In the genomic region with DNA sequence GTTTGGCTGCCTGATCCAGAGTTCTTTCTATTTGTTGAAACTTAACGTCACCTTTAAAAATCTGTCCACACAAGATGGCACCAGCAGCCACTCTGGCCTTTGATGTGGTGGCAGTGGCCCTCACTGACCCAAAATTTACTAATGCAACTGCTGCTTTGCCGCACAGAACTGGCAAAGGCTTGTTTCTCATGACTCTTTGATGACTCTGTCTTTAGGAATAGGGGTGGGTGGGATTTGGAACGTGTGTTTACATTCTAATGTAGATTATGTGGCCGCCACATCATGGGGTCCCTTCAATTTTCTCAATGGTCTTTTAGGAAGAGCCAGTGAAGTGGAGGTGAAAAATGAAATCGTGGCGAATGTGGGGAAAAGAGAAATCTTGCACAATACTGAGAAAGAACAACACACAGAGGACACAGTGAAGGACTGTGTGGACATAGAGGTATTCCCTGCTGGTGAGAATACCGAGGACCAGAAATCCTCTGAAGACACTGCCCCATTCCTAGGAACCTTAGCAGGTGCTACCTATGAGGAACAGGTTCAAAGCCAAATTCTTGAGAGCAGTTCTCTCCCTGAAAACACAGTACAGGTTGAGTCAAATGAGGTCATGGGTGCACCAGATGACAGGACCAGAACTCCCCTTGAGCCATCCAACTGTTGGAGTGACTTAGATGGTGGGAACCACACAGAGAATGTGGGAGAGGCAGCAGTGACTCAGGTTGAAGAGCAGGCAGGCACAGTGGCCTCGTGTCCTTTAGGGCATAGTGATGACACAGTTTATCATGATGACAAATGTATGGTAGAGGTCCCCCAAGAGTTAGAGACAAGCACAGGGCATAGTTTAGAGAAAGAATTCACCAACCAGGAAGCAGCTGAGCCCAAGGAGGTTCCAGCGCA, we compare ENCODE assay signal across 8 cellular contexts. TPM values are rescaled to one million over a fixed set of nuclear protein-coding genes. Genes with fewer than 3 reads are reported as not detected.
DNase-seq lines count a peak whose midpoint lies in the region; ATAC-seq, FAIRE-seq and TF ChIP-seq lines count a peak whose summit lies in the region.
"Not testable (repeated sequence)": the region's sequence is repeated elsewhere in the genome, so short reads cannot be mapped to it uniquely, and the experiment has no call there.

No MANE protein-coding gene starts in this region.

- H3K4me2 ChIP-seq in IMR-90 (ENCODE audit: low read depth, low read length) = peak overlapping the region; percentile 47
- H3K4me2 ChIP-seq in H1 (ENCODE audit: insufficient read depth in 1 of 2, low read depth in 2 of 2, low read length in 2 of 2); keratinocyte (ENCODE audit: control insufficient read depth, extremely low read depth, insufficient read depth, low read depth, low read length): not testable (repeated sequence)

- H3K27ac ChIP-seq in IMR-90 (ENCODE audit: insufficient read depth, low read length) = peak overlapping the region; percentile 81
- not testable (repeated sequence) for H3K27ac ChIP-seq in H1 (ENCODE audit: low read depth, low read length); keratinocyte (ENCODE audit: control insufficient read depth, insufficient read depth, low read length)

- intact Hi-C loops in IMR-90 (cut with micrococcal nuclease) = not testable (repeated sequence)

- H2BK15ac ChIP-seq in IMR-90 (ENCODE audit: low read depth, low read length) = peak overlapping the region; percentile 95
- H2BK15ac ChIP-seq in H1 (ENCODE audit: low read length) = not testable (repeated sequence)

- peak overlapping the region; percentile 93 for H4K91ac ChIP-seq in IMR-90 (ENCODE audit: insufficient read depth, low read depth, low read length)
- H4K91ac ChIP-seq in H1 (replicated peaks; ENCODE audit: insufficient read length, low read length) = not testable (repeated sequence)

- H2AFZ ChIP-seq in IMR-90 (replicated peaks; ENCODE audit: low read length, poor library complexity) = peak overlapping the region; percentile 52
- H2AFZ ChIP-seq in H1 (ENCODE audit: low read length); keratinocyte (ENCODE audit: control insufficient read depth, low read length): not testable (repeated sequence)

- peak overlapping the region; percentile 87 for H3K4ac ChIP-seq in IMR-90 (ENCODE audit: low read depth, low read length)
- not testable (repeated sequence) for H3K4ac ChIP-seq in H1 (replicated peaks; ENCODE audit: insufficient read length, low read depth, low read length)

- peak overlapping the region; percentile 21 for H3K23ac ChIP-seq in IMR-90 (ENCODE audit: low read depth, low read length)
- H3K23ac ChIP-seq in H1 (ENCODE audit: insufficient read length) = not testable (repeated sequence)

- H3K9me1 ChIP-seq in IMR-90 (ENCODE audit: insufficient read depth, low read length) = peaks cover 25% of the 10 kb centered on the region
- not testable (repeated sequence) for H3K9me1 ChIP-seq in keratinocyte (ENCODE audit: control insufficient read depth, extremely low read depth, insufficient read depth, low read length)

- peak overlapping the region; percentile 77 for H4K5ac ChIP-seq in IMR-90 (ENCODE audit: low read depth, low read length)
- not testable (repeated sequence) for H4K5ac ChIP-seq in H1 (ENCODE audit: insufficient read length, low read depth, low read length)

- not testable (repeated sequence) for TF ChIP-seq CTCF in IMR-90 (conservative IDR thresholded peaks at IDR 0.05; ENCODE audit: low read depth, low read length); H1 (IDR thresholded peaks at IDR 0.05; ENCODE audit: control extremely low read depth in 1 of 3, insufficient read depth in 1 of 3, low read depth in 1 of 3, low read length in 3 of 3); keratinocyte (optimal IDR thresholded peaks at IDR 0.05 in 1 of 3, IDR thresholded peaks at IDR 0.05 in 1 of 3, conservative IDR thresholded peaks at IDR 0.05 in 1 of 3; ENCODE audit: extremely low read depth in 1 of 3, insufficient read depth in 2 of 3, low read length in 3 of 3)

- H3K56ac ChIP-seq in IMR-90 (ENCODE audit: extremely low read depth, insufficient read depth, low read length) = peak overlapping the region; percentile 29
- H3K56ac ChIP-seq in H1 (replicated peaks; ENCODE audit: insufficient read length, low read depth, low read length) = not testable (repeated sequence)

- peak overlapping the region; percentile 77 for H2AK9ac ChIP-seq in IMR-90 (replicated peaks; ENCODE audit: low read depth, low read length, poor library complexity)

- H3K27me3 ChIP-seq in IMR-90 (ENCODE audit: control insufficient read depth, insufficient read depth, low read length); H1 (replicated peaks in 1 of 4; ENCODE audit: control insufficient read depth in 3 of 4, extremely low read depth in 1 of 4, insufficient read depth in 3 of 4, low read length in 3 of 4); keratinocyte (ENCODE audit: control insufficient read depth, extremely low read depth, insufficient read depth, low read length): not testable (repeated sequence)

- DNase-seq in AG08395 (ENCODE audit: low spot score) = peak; percentile 7
- DNase-seq in EH (ENCODE audit: low read depth) = peak; percentile 38
- peak; percentile 96 for DNase-seq in IMR-90
- peak; percentile 45 for DNase-seq in activated CD8-positive, alpha-beta memory T cell treated with anti-CD3 and anti-CD28 coated beads for 24 hours
- peak; percentile 40 for DNase-seq in amniotic epithelial cell (ENCODE audit: low read depth)
- not testable (repeated sequence) for DNase-seq in H1 (ENCODE audit: low read depth in 1 of 2, low spot score in 2 of 2); keratinocyte (ENCODE audit: low read depth, low spot score)
- DNase-seq in stimulated activated CD4-positive, alpha-beta T cell treated with anti-CD3 and anti-CD28 coated beads, Interleukin-1b, Interleukin-23, amount 100 ng/mL, for 48 hours = peak; percentile 22

- H2AK5ac ChIP-seq in IMR-90 (ENCODE audit: low read depth, low read length) = peak overlapping the region; percentile 99
- H2AK5ac ChIP-seq in H1 (ENCODE audit: low read depth, low read length) = not testable (repeated sequence)

- peak overlapping the region; percentile 82 for H3K18ac ChIP-seq in IMR-90 (ENCODE audit: low read depth, low read length)
- H3K18ac ChIP-seq in H1 (ENCODE audit: extremely low read depth, low read length) = not testable (repeated sequence)

- peak; percentile 41; the same call in 1 of the 2 replicates for TF ChIP-seq POLR2A in IMR-90 (IDR thresholded peaks at IDR 0.05; ENCODE audit: low read depth, low read length)
- not testable (repeated sequence) for TF ChIP-seq POLR2A in H1 (IDR thresholded peaks at IDR 0.05; ENCODE audit: control extremely low read depth in 1 of 2, low read depth in 2 of 2, low read length in 2 of 2)

- POLR2A ChIA-PET in IMR-90 (lab: Charles Lee; ENCODE audit: unreplicated experiment); H1 (lab: Charles Lee; ENCODE audit: partially characterized antibody): not testable (repeated sequence)

- WGBS in IMR-90 (ENCODE audit: extremely low coverage in 2 of 2, insufficient read length in 1 of 2), 2 experiments = 43% methylated on average over 3 of the region's 9 CpGs; no CpG with 5 or more reads in 1 of the 2 experiments
- WGBS in H1 (ENCODE audit: extremely low coverage in 1 of 2, insufficient coverage in 1 of 2, insufficient read length in 1 of 2, insufficient replicate concordance in 2 of 2, low coverage in 1 of 2, low lambda C conversion rate in 2 of 2, missing lambda C conversion rate in 1 of 2), 2 experiments = 91% methylated on average over 9 of the region's 9 CpGs; no CpG with 5 or more reads in 1 of the 2 experiments

- CTCF ChIA-PET in IMR-90 (lab: Yijun Ruan, JAX) = not testable (repeated sequence)
- CTCF ChIA-PET in H1 (lab: Charles Lee; ENCODE audit: partially characterized antibody) = interaction anchor here (1.7 kb wide), 1 partner anchor 12 kb away, joined by 7 read pairs; no protein-coding TSS in a partner anchor

- ATAC-seq in IMR-90 (ENCODE audit: low read depth) = peak; percentile 69

- peak overlapping the region; percentile 63 to 76 for H4K8ac ChIP-seq in IMR-90 (ENCODE audit: low read depth in 2 of 2, low read length in 2 of 2)
- not testable (repeated sequence) for H4K8ac ChIP-seq in H1 (ENCODE audit: extremely low read depth, insufficient read depth, low read length)

- not testable (repeated sequence) for H3K9me3 ChIP-seq in IMR-90 (ENCODE audit: control insufficient read depth, insufficient read depth, low read length); H1 (ENCODE audit: insufficient read depth in 2 of 2, low read depth in 1 of 2, low read length in 1 of 2); keratinocyte (ENCODE audit: control insufficient read depth, low read depth, low read length)

- not testable (repeated sequence) for H2BK12ac ChIP-seq in H1 (ENCODE audit: low read depth, low read length)

- peaks cover 33% of the 10 kb centered on the region for H3K4me1 ChIP-seq in IMR-90 (ENCODE audit: control insufficient read depth, insufficient read depth, low read length)
- H3K4me1 ChIP-seq in H1 (replicated peaks in 1 of 4; ENCODE audit: control insufficient read depth in 3 of 4, insufficient read depth in 4 of 4, low read length in 3 of 4); keratinocyte (ENCODE audit: control insufficient read depth, extremely low read depth, insufficient read depth, low read length): not testable (repeated sequence)

- BruUV-seq in IMR-90 (replicated peaks; lab: Mats Ljungman, UMichigan) = not testable (repeated sequence)

- not testable (repeated sequence) for H3K23me2 ChIP-seq in H1 (ENCODE audit: low read depth, low read length)

- TF ChIP-seq RAD21 in IMR-90 (IDR thresholded peaks at IDR 0.05; ENCODE audit: low read length) = peak; percentile 13; the same call in 1 of the 2 replicates
- TF ChIP-seq RAD21 in H1 (IDR thresholded peaks at IDR 0.05 in 1 of 2, conservative IDR thresholded peaks at IDR 0.05 in 1 of 2; ENCODE audit: low read depth in 2 of 2, low read length in 2 of 2) = not testable (repeated sequence)

- in situ Hi-C loops in IMR-90 (cut with MboI; ENCODE audit: low sequenced_read_pairs) = not testable (repeated sequence)

- H3K79me1 ChIP-seq in IMR-90 (ENCODE audit: low read depth in 1 of 2, low read length in 2 of 2) = peaks cover 27 to 64% of the 10 kb centered on the region in 2 experiments
- not testable (repeated sequence) for H3K79me1 ChIP-seq in H1 (ENCODE audit: low read depth, low read length)

- dilution Hi-C loops in IMR-90 (cut with HindIII; ENCODE audit: low sequenced_read_pairs, unreplicated experiment); keratinocyte (cut with MboI; ENCODE audit: extremely low pct_ligation_motif_present, low sequenced_read_pairs): not testable (repeated sequence)

- not testable (repeated sequence) for TF ChIP-seq EP300 in H1 (IDR thresholded peaks at IDR 0.05; ENCODE audit: borderline replicate concordance in 1 of 2, low read depth in 2 of 2, low read length in 2 of 2)

- not testable (repeated sequence) for H3K9ac ChIP-seq in IMR-90 (ENCODE audit: low read depth, low read length); H1 (replicated peaks in 1 of 4; ENCODE audit: extremely low read depth in 1 of 4, low read depth in 3 of 4, low read length in 3 of 4); keratinocyte (ENCODE audit: control insufficient read depth, extremely low read depth, insufficient read depth, low read length)

- H3K36me3 ChIP-seq in IMR-90 (ENCODE audit: control insufficient read depth, insufficient read depth, low read length) (peaks cover 32% of the 10 kb centered on the region), H1 (ENCODE audit: control insufficient read depth in 2 of 4, insufficient read depth in 4 of 4, low read length in 3 of 4) (peaks cover 4 to 27% (median 14%) of the 10 kb centered on the region in 4 experiments; a peak in 6 of 8 replicates), keratinocyte (ENCODE audit: control insufficient read depth in 2 of 2, extremely low read depth in 1 of 2, insufficient read depth in 2 of 2, low read length in 2 of 2) (peaks cover 33 to 51% of the 10 kb centered on the region in 2 experiments)

- H4K20me1 ChIP-seq in IMR-90 (ENCODE audit: insufficient read depth, low read length); H1 (replicated peaks in 1 of 2; ENCODE audit: control insufficient read depth in 1 of 2, insufficient read depth in 2 of 2, low read length in 2 of 2); keratinocyte (ENCODE audit: control insufficient read depth, extremely low read depth, insufficient read depth, low read length): not testable (repeated sequence)

- peak; percentile 7 for FAIRE-seq in H1 (lab: Jason Lieb, UNC)
- peak; percentile 62 for FAIRE-seq in keratinocyte (lab: Jason Lieb, UNC)

- H3K79me2 ChIP-seq in H1 (ENCODE audit: control insufficient read depth in 1 of 2, insufficient read depth in 2 of 2, low read length in 2 of 2); keratinocyte (ENCODE audit: control insufficient read depth, insufficient read depth, low read length): not testable (repeated sequence)

- H3K4me3 ChIP-seq in IMR-90 (ENCODE audit: insufficient read depth, low read depth, low read length); H1 (ENCODE audit: extremely low read depth in 1 of 4, insufficient read depth in 2 of 4, low read depth in 3 of 4, low read length in 4 of 4); keratinocyte (ENCODE audit: control insufficient read depth in 2 of 3, extremely low read depth in 1 of 3, insufficient read depth in 2 of 3, low read depth in 1 of 3, low read length in 3 of 3): not testable (repeated sequence)

- H2BK120ac ChIP-seq in IMR-90 (ENCODE audit: low read depth, low read length) = peak overlapping the region; percentile 83
- not testable (repeated sequence) for H2BK120ac ChIP-seq in H1 (replicated peaks; ENCODE audit: low read depth, low read length)

- H2BK5ac ChIP-seq in IMR-90 (ENCODE audit: low read depth, low read length, poor library complexity, severe bottlenecking) = peak overlapping the region; percentile 97
- H2BK5ac ChIP-seq in H1 (ENCODE audit: low read depth, low read length) = not testable (repeated sequence)

- H3K14ac ChIP-seq in IMR-90 (replicated peaks; ENCODE audit: low read depth, low read length) = peak overlapping the region; percentile 67
- not testable (repeated sequence) for H3K14ac ChIP-seq in H1 (ENCODE audit: insufficient read length)

- peak overlapping the region; percentile 80 for H2BK20ac ChIP-seq in IMR-90 (ENCODE audit: low read depth, low read length)
- H2BK20ac ChIP-seq in H1 (ENCODE audit: low read length) = not testable (repeated sequence)

RNA-seq across cellular contexts. Expression of gene RBM44, which starts 36.0 kb away (rescaled TPM):
- total RNA-seq in IMR-90 (2012; rRNA removed) = 0.18 and 0.28 TPM in 2 replicates
- 0.14 TPM in 2 replicates for polyA plus RNA-seq in IMR-90 (2012; rRNA removed)
- not detected in 2 replicates for polyA plus RNA-seq in IMR-90 (2012; cell fraction: cytosol; rRNA removed)
- 0.04 and 0.73 TPM in 2 replicates for polyA plus RNA-seq in IMR-90 (2012; cell fraction: nucleus; rRNA removed; ENCODE audit: low replicate concordance)
- 0.21 and 0.43 TPM in 2 replicates for total RNA-seq in H1 (2021; fragmentation: NEBNext Ultra II Directional; extraction: Animal tissue kit (Norgen Biotek cat#: 25700))
- 0.05 and 0.12 TPM in 2 replicates for polyA plus RNA-seq in H1 (2011; rRNA removed)
- 0.35 TPM for polyA plus RNA-seq in H1 (2011; cell fraction: cytosol; rRNA removed)
- 0.14 TPM for polyA plus RNA-seq in H1 (2011; cell fraction: nucleus; rRNA removed)
- 0.08 to 0.28 TPM (median 0.24 TPM) in 4 replicates for polyA plus RNA-seq in H1 (2012, experiment 1 of 2)
- polyA plus RNA-seq in H1 (2012, experiment 2 of 2) = not detected
- polyA plus RNA-seq in H1 (2013, experiment 1 of 2) = 0.30 TPM
- polyA plus RNA-seq in H1 (2013, experiment 2 of 2) = 0.35 TPM
- polyA minus RNA-seq in H1 (2011; rRNA and poly(A)+ RNA removed) = 0.19 and 0.41 TPM in 2 replicates
- polyA minus RNA-seq in H1 (2011; cell fraction: cytosol; rRNA and poly(A)+ RNA removed) = not detected
- 0.70 TPM for polyA minus RNA-seq in H1 (2011; cell fraction: nucleus; rRNA and poly(A)+ RNA removed)
- polyA plus RNA-seq in keratinocyte = 0.03 to 0.14 TPM (median 0.08 TPM) in 3 replicates
- 0.34 TPM for polyA plus RNA-seq in keratinocyte (2011; ENCODE audit: low read depth)
- polyA plus RNA-seq in keratinocyte (2011; cell fraction: cytosol; rRNA removed) = 0.04 and 0.06 TPM in 2 replicates
- polyA plus RNA-seq in keratinocyte (2011; cell fraction: nucleus; rRNA removed) = 0.18 and 0.33 TPM in 2 replicates
- 0.06 and 0.21 TPM in 2 replicates for polyA plus RNA-seq in keratinocyte (2012; ENCODE audit: low replicate concordance)
- polyA minus RNA-seq in keratinocyte = 0.43 to 0.54 TPM in 2 of 3 replicates, not detected in the other
- polyA minus RNA-seq in keratinocyte (2011; cell fraction: cytosol; rRNA and poly(A)+ RNA removed) = not detected
- 0.53 and 2.2 TPM in 2 replicates for polyA minus RNA-seq in keratinocyte (2011; cell fraction: nucleus; rRNA and poly(A)+ RNA removed)
